In the genomic region with DNA sequence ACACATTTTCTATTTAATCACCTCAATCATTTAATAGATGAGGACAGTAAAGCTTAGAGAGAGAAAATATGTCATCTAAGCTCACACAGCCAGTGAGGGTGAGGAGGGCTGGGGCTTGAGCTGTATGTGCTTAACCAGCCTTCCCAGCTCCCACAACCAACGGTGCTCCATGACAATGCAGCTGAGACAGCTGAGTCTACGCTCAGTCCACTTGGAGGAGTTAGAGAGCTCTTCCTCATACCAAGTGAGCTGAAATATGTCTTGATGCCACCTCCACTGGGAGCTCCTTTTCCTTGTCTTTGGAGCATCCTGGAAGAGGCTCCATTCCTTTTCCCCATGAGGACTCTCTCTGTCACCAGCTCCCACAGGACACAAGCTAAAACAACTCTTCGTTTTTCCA, we compare ENCODE assay signal across 2 cellular contexts.
TF ChIP-seq lines count a peak whose summit lies in the region.

No MANE protein-coding gene starts in this region.

TF ChIP-seq in A549, 52 proteins besides CTCF, POLR2A, EP300 and RAD21 (continued from another document):
- TF ChIP-seq PBX3 (IDR thresholded peaks at IDR 0.05) (no peak), CBX8 (IDR thresholded peaks at IDR 0.05) (no peak)

TF ChIP-seq in WTC11, 78 proteins besides CTCF, POLR2A, EP300 and RAD21 (continued from another document):
- TF ChIP-seq, protein P1, sequence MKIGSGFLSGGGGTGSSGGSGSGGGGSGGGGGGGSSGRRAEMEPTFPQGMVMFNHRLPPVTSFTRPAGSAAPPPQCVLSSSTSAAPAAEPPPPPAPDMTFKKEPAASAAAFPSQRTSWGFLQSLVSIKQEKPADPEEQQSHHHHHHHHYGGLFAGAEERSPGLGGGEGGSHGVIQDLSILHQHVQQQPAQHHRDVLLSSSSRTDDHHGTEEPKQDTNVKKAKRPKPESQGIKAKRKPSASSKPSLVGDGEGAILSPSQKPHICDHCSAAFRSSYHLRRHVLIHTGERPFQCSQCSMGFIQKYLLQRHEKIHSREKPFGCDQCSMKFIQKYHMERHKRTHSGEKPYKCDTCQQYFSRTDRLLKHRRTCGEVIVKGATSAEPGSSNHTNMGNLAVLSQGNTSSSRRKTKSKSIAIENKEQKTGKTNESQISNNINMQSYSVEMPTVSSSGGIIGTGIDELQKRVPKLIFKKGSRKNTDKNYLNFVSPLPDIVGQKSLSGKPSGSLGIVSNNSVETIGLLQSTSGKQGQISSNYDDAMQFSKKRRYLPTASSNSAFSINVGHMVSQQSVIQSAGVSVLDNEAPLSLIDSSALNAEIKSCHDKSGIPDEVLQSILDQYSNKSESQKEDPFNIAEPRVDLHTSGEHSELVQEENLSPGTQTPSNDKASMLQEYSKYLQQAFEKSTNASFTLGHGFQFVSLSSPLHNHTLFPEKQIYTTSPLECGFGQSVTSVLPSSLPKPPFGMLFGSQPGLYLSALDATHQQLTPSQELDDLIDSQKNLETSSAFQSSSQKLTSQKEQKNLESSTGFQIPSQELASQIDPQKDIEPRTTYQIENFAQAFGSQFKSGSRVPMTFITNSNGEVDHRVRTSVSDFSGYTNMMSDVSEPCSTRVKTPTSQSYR (CRISPR knock-in tag; IDR thresholded peaks at IDR 0.05) = no peak
TF ChIP-seq in WTC11: peak in this region for 1.
